16 cellular contexts compared by ENCODE assay signal in the genomic region with DNA sequence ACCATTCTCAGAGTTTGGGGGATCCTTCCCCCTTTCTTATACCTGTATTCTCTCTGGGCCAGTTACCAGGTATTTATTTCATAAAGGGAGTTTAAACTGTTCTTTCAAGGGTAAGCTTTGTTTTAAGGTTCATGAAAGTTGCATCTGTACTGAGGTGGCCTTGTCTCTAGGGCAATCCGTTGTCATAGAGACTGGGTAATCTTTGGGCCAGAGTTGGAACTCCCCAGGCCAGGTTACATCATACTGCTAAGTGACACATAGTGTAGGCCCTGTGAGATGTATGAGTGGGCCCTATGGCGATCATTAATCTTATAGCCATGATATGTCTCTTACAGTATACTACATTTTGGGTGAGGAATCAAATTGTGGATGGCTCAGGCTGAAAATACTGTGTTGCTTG.
"Had no signal": no experiment of that assay in that cellular context is flagged by ENCODE, and none has a peak within 500 bp of the region (broad histone marks: within the 10 kb centered on the region; RNA-seq: fewer than 3 reads in every experiment).

No MANE protein-coding gene starts in this region.

- ATAC-seq: activated CD4-positive, CD25-positive, alpha-beta regulatory T cell treated with anti-CD3 and anti-CD28 coated beads, Interleukin-2, amount 50 U/mL, for 24 hours; left colon; natural killer cell treated with Interleukin-12 subunit alpha and Interleukin-12 subunit beta and Interleukin-15 and Interleukin-18, amount 100 ng/mL, for 72 hours; stimulated activated memory B cell treated with anti-CD40 and anti-IgM and Interleukin-4, amounts not matched to agents 10 μg/mL and 1 μg/mL and 100 μg/mL, for 72 hours; upper lobe of right lung had no signal

- H3K36me3 Mint-ChIP-seq: activated naive CD4-positive, alpha-beta T cell treated with anti-CD3 and anti-CD28 coated beads, Interleukin-2, amount 50 U/mL, for 24 hours; mesothelial cell of epicardium; natural killer cell treated with Interleukin-12 subunit alpha and Interleukin-12 subunit beta and Interleukin-15 and Interleukin-18, amount 100 ng/mL, for 72 hours; stimulated activated memory B cell treated with anti-CD40 and anti-IgM and Interleukin-4, amounts not matched to agents 10 μg/mL and 1 μg/mL and 100 μg/mL, for 72 hours had no signal

- H3K9me3 Mint-ChIP-seq: activated CD4-positive, alpha-beta T cell treated with anti-CD3 and anti-CD28 coated beads, Interleukin-2, amount 10 ng/mL, durations not matched to agents 7 days and 5 days; activated naive CD4-positive, alpha-beta T cell treated with anti-CD3 and anti-CD28 coated beads, Interleukin-2, amount 50 U/mL, for 24 hours; mesothelial cell of epicardium had no signal

- H3K27me3 Mint-ChIP-seq: activated CD4-positive, alpha-beta T cell treated with anti-CD3 and anti-CD28 coated beads, Interleukin-2, amount 10 ng/mL, durations not matched to agents 7 days and 5 days; natural killer cell treated with Interleukin-12 subunit alpha and Interleukin-12 subunit beta and Interleukin-15 and Interleukin-18, amount 100 ng/mL, for 72 hours; stimulated activated memory B cell treated with anti-CD40 and anti-IgM and Interleukin-4, amounts not matched to agents 10 μg/mL and 1 μg/mL and 100 μg/mL, for 72 hours had no signal

- H3K27ac Mint-ChIP-seq: activated CD4-positive, alpha-beta T cell treated with anti-CD3 and anti-CD28 coated beads, Interleukin-2, amount 10 ng/mL, durations not matched to agents 7 days and 5 days; activated naive CD4-positive, alpha-beta T cell treated with anti-CD3 and anti-CD28 coated beads, Interleukin-2, amount 50 U/mL, for 24 hours; mesothelial cell of epicardium; natural killer cell treated with Interleukin-12 subunit alpha and Interleukin-12 subunit beta and Interleukin-15 and Interleukin-18, amount 100 ng/mL, for 72 hours; stimulated activated memory B cell treated with anti-CD40 and anti-IgM and Interleukin-4, amounts not matched to agents 10 μg/mL and 1 μg/mL and 100 μg/mL, for 72 hours had no signal

- DNase-seq: activated CD4-positive, alpha-beta T cell treated with anti-CD3 and anti-CD28 coated beads, Interleukin-2, amount 10 ng/mL, durations not matched to agents 7 days and 5 days; activated CD8-positive, alpha-beta memory T cell treated with anti-CD3 and anti-CD28 coated beads, Interleukin-2, amount 50 U/mL, for 4 hours; activated effector memory CD4-positive, alpha-beta T cell treated with anti-CD3 and anti-CD28 coated beads, Interleukin-2, amount 50 U/mL, for 16 hours; activated T-cell treated with anti-CD3 and anti-CD28 coated beads, Interleukin-2, amount 50 U/mL, for 48 hours; hypothalamus; islet precursor cell; left colon; sigmoid colon; stimulated activated CD4-positive, alpha-beta T cell treated with anti-CD3 and anti-CD28 coated beads, Interleukin-4, amount 100 ng/mL, for 24 hours; T1000; upper lobe of right lung had no signal

- H3K4me1 Mint-ChIP-seq: activated CD4-positive, alpha-beta T cell treated with anti-CD3 and anti-CD28 coated beads, Interleukin-2, amount 10 ng/mL, durations not matched to agents 7 days and 5 days; activated naive CD4-positive, alpha-beta T cell treated with anti-CD3 and anti-CD28 coated beads, Interleukin-2, amount 50 U/mL, for 24 hours; mesothelial cell of epicardium; stimulated activated memory B cell treated with anti-CD40 and anti-IgM and Interleukin-4, amounts not matched to agents 10 μg/mL and 1 μg/mL and 100 μg/mL, for 72 hours had no signal

- H3K4me3 Mint-ChIP-seq: activated CD4-positive, alpha-beta T cell treated with anti-CD3 and anti-CD28 coated beads, Interleukin-2, amount 10 ng/mL, durations not matched to agents 7 days and 5 days; activated naive CD4-positive, alpha-beta T cell treated with anti-CD3 and anti-CD28 coated beads, Interleukin-2, amount 50 U/mL, for 24 hours; mesothelial cell of epicardium; natural killer cell treated with Interleukin-12 subunit alpha and Interleukin-12 subunit beta and Interleukin-15 and Interleukin-18, amount 100 ng/mL, for 72 hours; stimulated activated memory B cell treated with anti-CD40 and anti-IgM and Interleukin-4, amounts not matched to agents 10 μg/mL and 1 μg/mL and 100 μg/mL, for 72 hours had no signal
